Comparison of ENCODE assay signal across 22 cellular contexts in the genomic region with DNA sequence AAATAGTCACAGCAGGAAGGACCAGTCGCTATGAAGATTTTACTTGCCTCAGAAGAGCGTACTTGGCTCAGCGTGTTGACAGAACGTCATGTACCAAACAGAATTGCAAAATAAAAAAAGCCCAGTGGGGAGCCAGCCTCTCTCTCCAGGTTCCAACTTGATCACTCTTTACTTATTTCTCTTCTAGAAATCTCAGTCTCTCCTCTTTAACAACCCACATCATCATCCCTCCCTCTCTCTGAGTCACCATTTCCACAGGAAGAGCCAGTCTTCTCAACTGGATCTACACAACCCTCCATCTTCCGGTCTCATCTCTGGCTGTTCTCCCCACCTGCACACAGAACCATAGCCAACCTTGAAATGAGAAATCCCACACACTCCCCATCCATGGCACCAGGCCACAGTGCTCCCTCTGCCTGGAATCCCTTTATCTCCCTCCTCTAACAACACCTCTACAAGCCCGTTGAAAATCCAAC.
DNase-seq lines count a peak whose midpoint lies in the region; ATAC-seq and TF ChIP-seq lines count a peak whose summit lies in the region.
"Had no signal": no experiment of that assay in that cellular context is flagged by ENCODE, and none has a peak within 500 bp of the region (broad histone marks: within the 10 kb centered on the region; RNA-seq: fewer than 3 reads in every experiment).

No MANE protein-coding gene starts in this region.

- H3K27me3 Mint-ChIP-seq in neural progenitor cell (ENCODE audit: insufficient read depth, low read depth), result peaks cover 4% of the 10 kb centered on the region
- H3K27me3 Mint-ChIP-seq: activated CD4-positive, alpha-beta T cell treated with anti-CD3 and anti-CD28 coated beads, Interleukin-2, amount 10 ng/mL, durations not matched to agents 7 days and 5 days; naive B cell had no signal

- peaks cover 2% of the 10 kb centered on the region for H3K9me3 Mint-ChIP-seq in neural progenitor cell
- H3K9me3 Mint-ChIP-seq: activated CD4-positive, alpha-beta T cell treated with anti-CD3 and anti-CD28 coated beads, Interleukin-2, amount 10 ng/mL, durations not matched to agents 7 days and 5 days; T-cell had no signal

- H3F3A ChIP-seq in neural progenitor cell (ENCODE audit: low read depth), result no peaks in the 10 kb centered on the region

- H3K9me3 ChIP-seq in neural progenitor cell (ENCODE audit: low read depth), result no peaks in the 10 kb centered on the region
- H3K9me3 ChIP-seq: A549, colonic mucosa, pancreas had no signal

- H4K20me1 ChIP-seq in neural progenitor cell (ENCODE audit: low read depth), result no peaks in the 10 kb centered on the region

- no peak overlapping the region for H3K9ac ChIP-seq in neural progenitor cell

- H3K4me3 ChIP-seq in dorsolateral prefrontal cortex (no peak overlapping the region), neural progenitor cell (no peak overlapping the region)
- H3K4me3 ChIP-seq: A549, colonic mucosa, lung, pancreas had no signal

- H3K4me1 ChIP-seq in neural progenitor cell, result no peaks in the 10 kb centered on the region
- H3K4me1 ChIP-seq: colonic mucosa, pancreas had no signal

- H3K27me3 ChIP-seq in dorsolateral prefrontal cortex, result no peaks in the 10 kb centered on the region
- no peaks in the 10 kb centered on the region for H3K27me3 ChIP-seq in neural progenitor cell
- H3K27me3 ChIP-seq: colonic mucosa, pancreas had no signal

- H2AFZ ChIP-seq in neural progenitor cell (replicated peaks), result no peak overlapping the region

- no peaks in the 10 kb centered on the region for H3K79me2 ChIP-seq in neural progenitor cell (ENCODE audit: low read depth)

- H3K27ac ChIP-seq in dorsolateral prefrontal cortex, result peak overlapping the region in 53 of 59 donors; percentile 18 to 88 (median 72)
- H3K27ac ChIP-seq in neural progenitor cell, result no peak overlapping the region
- H3K27ac ChIP-seq: colonic mucosa, pancreas had no signal

- DNase-seq in NCI-H345 (lab: John Stamatoyannopoulos, UW), result peak; percentile 8
- DNase-seq in NCI-H345 treated with DMSO at 0.1 percent for 48 hours (lab: John Stamatoyannopoulos, UW; ENCODE audit: unreplicated experiment), result no peak
- DNase-seq in dorsolateral prefrontal cortex, result peak in 6 of 10 donors; percentile 28 to 65 (median 52)
- DNase-seq in neural progenitor cell (ENCODE audit: low spot score), result no peak
- DNase-seq in effector CD4-positive, alpha-beta T cell, result no peak
- DNase-seq in GM19240 (ENCODE audit: insufficient read length, low spot score), result no peak
- DNase-seq in NCI-H526 (lab: John Stamatoyannopoulos, UW), result no peak
- DNase-seq: activated CD4-positive, alpha-beta T cell treated with anti-CD3 and anti-CD28 coated beads, Interleukin-2, amount 10 ng/mL, durations not matched to agents 7 days and 5 days; activated gamma-delta T cell treated with Interleukin-2 at 50 U/mL for 16 hours; colonic mucosa; DMS153; glutamatergic neuron; Kasumi-1; naive B cell; NCI-H1417 treated with DMSO at 0.1 percent for 48 hours; NCI-H226; pancreas; stimulated activated CD4-positive, alpha-beta T cell treated with anti-CD3 and anti-CD28 coated beads, Interleukin-2, amount 100 ng/mL, for 48 hours; T-cell had no signal

- H3K36me3 ChIP-seq in neural progenitor cell, result no peaks in the 10 kb centered on the region
- H3K36me3 ChIP-seq: colonic mucosa, pancreas had no signal

- no peak overlapping the region for H3K4me3 Mint-ChIP-seq in neural progenitor cell
- H3K4me3 Mint-ChIP-seq: activated CD4-positive, alpha-beta T cell treated with anti-CD3 and anti-CD28 coated beads, Interleukin-2, amount 10 ng/mL, durations not matched to agents 7 days and 5 days; naive B cell; T-cell had no signal

- H3K4me2 ChIP-seq in neural progenitor cell, result no peak overlapping the region
- H3K4me2 ChIP-seq: A549 had no signal

- ATAC-seq in HG03520 (IDR thresholded peaks at IDR 0.05; ENCODE audit: unreplicated experiment), result no peak
- ATAC-seq: A549, pancreas, T-cell had no signal

- H3K27ac Mint-ChIP-seq in neural progenitor cell, result peak overlapping the region; percentile 59
- H3K27ac Mint-ChIP-seq: activated CD4-positive, alpha-beta T cell treated with anti-CD3 and anti-CD28 coated beads, Interleukin-2, amount 10 ng/mL, durations not matched to agents 7 days and 5 days; naive B cell; T-cell had no signal

- no peak for TF ChIP-seq CTCF in dorsolateral prefrontal cortex (IDR thresholded peaks at IDR 0.05 in 54 of 56, conservative IDR thresholded peaks at IDR 0.05 in 2 of 56; ENCODE audit: low read depth in 1 of 56, partially characterized antibody in 56 of 56)
- TF ChIP-seq CTCF in neural progenitor cell (IDR thresholded peaks at IDR 0.05), result no peak

- H3K4me1 Mint-ChIP-seq in neural progenitor cell, result peaks cover 17% of the 10 kb centered on the region
- H3K4me1 Mint-ChIP-seq: activated CD4-positive, alpha-beta T cell treated with anti-CD3 and anti-CD28 coated beads, Interleukin-2, amount 10 ng/mL, durations not matched to agents 7 days and 5 days; naive B cell; T-cell had no signal

- H3K36me3 Mint-ChIP-seq in neural progenitor cell, result no peaks in the 10 kb centered on the region
- H3K36me3 Mint-ChIP-seq: naive B cell, T-cell had no signal

- intact Hi-C loops in dorsolateral prefrontal cortex (cut with DNase I), result no loop called here

Comparison
In these comparisons a context has a peak if more than half of its experiments do, and no peak if none do; other contexts are left out.
1. DNase-seq: peak in NCI-H345 (single experiment) and dorsolateral prefrontal cortex (6 of 10); none in NCI-H345 treated with DMSO at 0.1 percent for 48 hours (single experiment), neural progenitor cell (single experiment), effector CD4-positive, alpha-beta T cell (single experiment), GM19240 (single experiment) and NCI-H526 (0 of 2).